ENCODE assay signal across 12 cellular contexts in genomic region chr6:84193140-84193708, GRCh38. TPM values are rescaled to one million over a fixed set of nuclear protein-coding genes. Genes with fewer than 3 reads are reported as not detected.
DNase-seq lines count a peak whose midpoint lies in the region; ATAC-seq and TF ChIP-seq lines count a peak whose summit lies in the region.
"Had no signal": no experiment of that assay in that cellular context is flagged by ENCODE, and none has a peak within 500 bp of the region (broad histone marks: within the 10 kb centered on the region; RNA-seq: fewer than 3 reads in every experiment).

No MANE protein-coding gene starts in this region.

- H3K27ac Mint-ChIP-seq in activated T-cell treated with anti-CD3 and anti-CD28 coated beads, Interleukin-2, amount 50 U/mL, for 24 hours: peak overlapping the region; percentile 28
- H3K27ac Mint-ChIP-seq: nephron had no signal

- H3K4me3 ChIP-seq in fibroblast of mammary gland (ENCODE audit: control insufficient read depth, low read depth, low read length): no peak overlapping the region
- H3K4me3 ChIP-seq in thoracic aorta: no peak overlapping the region

- CTCF ChIA-PET in RWPE1 (lab: Yijun Ruan, JAX): interaction anchor here (1.2 kb wide), 1 partner anchor 34 kb away, joined by 4 read pairs; the partner anchor contains the start of gene CEP162

- H3K27ac ChIP-seq in RWPE1 (no peak overlapping the region), thoracic aorta (peak overlapping the region; percentile 60 to 69)

- H3K4me1 Mint-ChIP-seq in activated T-cell treated with anti-CD3 and anti-CD28 coated beads, Interleukin-2, amount 50 U/mL, for 24 hours (ENCODE audit: low read depth): peaks cover 8% of the 10 kb centered on the region
- H3K4me1 Mint-ChIP-seq: nephron had no signal

- H3K36me3 Mint-ChIP-seq in activated T-cell treated with anti-CD3 and anti-CD28 coated beads, Interleukin-2, amount 50 U/mL, for 24 hours (ENCODE audit: low read depth): peaks cover 80% of the 10 kb centered on the region

- DNase-seq in activated T-cell treated with anti-CD3 and anti-CD28 coated beads, Interleukin-2, amount 50 U/mL, for 24 hours: no peak
- DNase-seq in activated T-cell treated with anti-CD3 and anti-CD28 coated beads, Interleukin-2, amount 50 U/mL, for 1 hour: no peak
- DNase-seq in RWPE1 (ENCODE audit: low spot score) (peak; percentile 82), fibroblast of mammary gland (ENCODE audit: low read depth) (peak; percentile 83), thoracic aorta (ENCODE audit: low spot score) (no peak), erythroblast (lab: John Stamatoyannopoulos, UW) (no peak), NCI-H1930 (lab: John Stamatoyannopoulos, UW) (no peak)
- DNase-seq: cerebellar nuclear complex; NCI-H524; stimulated activated CD4-positive, alpha-beta T cell treated with anti-CD3 and anti-CD28 coated beads, Interleukin-2, amount 100 ng/mL, for 48 hours had no signal

- H3K36me3 ChIP-seq in thoracic aorta: peaks cover 7% of the 10 kb centered on the region

- no peak for TF ChIP-seq POLR2A in erythroblast (IDR thresholded peaks at IDR 0.05; ENCODE audit: low read length)

- H3K27me3 Mint-ChIP-seq in activated T-cell treated with anti-CD3 and anti-CD28 coated beads, Interleukin-2, amount 50 U/mL, for 24 hours: no peaks in the 10 kb centered on the region

- peaks cover 5 to 9% of the 10 kb centered on the region in 2 donors for H3K4me1 ChIP-seq in thoracic aorta (ENCODE audit: control insufficient read depth in 1 of 2, low read depth in 2 of 2)

- peak; percentile 96 for ATAC-seq in thoracic aorta (ENCODE audit: insufficient number of reproducible peaks, low FRiP score, low read depth)
- ATAC-seq in HG03442 (IDR thresholded peaks at IDR 0.05; ENCODE audit: unreplicated experiment): no peak

- no peak overlapping the region for H3K4me3 Mint-ChIP-seq in activated T-cell treated with anti-CD3 and anti-CD28 coated beads, Interleukin-2, amount 50 U/mL, for 24 hours
- H3K4me3 Mint-ChIP-seq: nephron had no signal

- no peaks in the 10 kb centered on the region for H3K9me3 ChIP-seq in thoracic aorta

- no peaks in the 10 kb centered on the region for H3K9me3 Mint-ChIP-seq in activated T-cell treated with anti-CD3 and anti-CD28 coated beads, Interleukin-2, amount 50 U/mL, for 24 hours
- H3K9me3 Mint-ChIP-seq: nephron had no signal

- TF ChIP-seq CTCF in RWPE1 (conservative IDR thresholded peaks at IDR 0.05; ENCODE audit: low read depth) (no peak), fibroblast of mammary gland (conservative IDR thresholded peaks at IDR 0.05; ENCODE audit: control insufficient read depth, insufficient read depth, low read depth, low read length) (no peak), thoracic aorta (IDR thresholded peaks at IDR 0.05) (no peak)

- POLR2A ChIA-PET in RWPE1 (lab: Yijun Ruan, JAX; ENCODE audit: low non-redundant PET): no interaction called here

- H3K27me3 ChIP-seq in thoracic aorta (replicated peaks; ENCODE audit: insufficient read depth): no peaks in the 10 kb centered on the region

RNA-seq across cellular contexts. Expression of gene CEP162, which starts 34.2 kb away (rescaled TPM):
- 1 to 10 TPM; 6.3 to 9.7 TPM for total RNA-seq in thoracic aorta

Comparison
In these comparisons a context has a peak if more than half of its experiments do, and no peak if none do; other contexts are left out.
1. DNase-seq: peak in RWPE1 (single experiment) and fibroblast of mammary gland (single experiment); none in activated T-cell treated with anti-CD3 and anti-CD28 coated beads, Interleukin-2, amount 50 U/mL, for 24 hours (single experiment), activated T-cell treated with anti-CD3 and anti-CD28 coated beads, Interleukin-2, amount 50 U/mL, for 1 hour (single experiment), thoracic aorta (single experiment), erythroblast (0 of 2) and NCI-H1930 (0 of 2).